In the genomic region with DNA sequence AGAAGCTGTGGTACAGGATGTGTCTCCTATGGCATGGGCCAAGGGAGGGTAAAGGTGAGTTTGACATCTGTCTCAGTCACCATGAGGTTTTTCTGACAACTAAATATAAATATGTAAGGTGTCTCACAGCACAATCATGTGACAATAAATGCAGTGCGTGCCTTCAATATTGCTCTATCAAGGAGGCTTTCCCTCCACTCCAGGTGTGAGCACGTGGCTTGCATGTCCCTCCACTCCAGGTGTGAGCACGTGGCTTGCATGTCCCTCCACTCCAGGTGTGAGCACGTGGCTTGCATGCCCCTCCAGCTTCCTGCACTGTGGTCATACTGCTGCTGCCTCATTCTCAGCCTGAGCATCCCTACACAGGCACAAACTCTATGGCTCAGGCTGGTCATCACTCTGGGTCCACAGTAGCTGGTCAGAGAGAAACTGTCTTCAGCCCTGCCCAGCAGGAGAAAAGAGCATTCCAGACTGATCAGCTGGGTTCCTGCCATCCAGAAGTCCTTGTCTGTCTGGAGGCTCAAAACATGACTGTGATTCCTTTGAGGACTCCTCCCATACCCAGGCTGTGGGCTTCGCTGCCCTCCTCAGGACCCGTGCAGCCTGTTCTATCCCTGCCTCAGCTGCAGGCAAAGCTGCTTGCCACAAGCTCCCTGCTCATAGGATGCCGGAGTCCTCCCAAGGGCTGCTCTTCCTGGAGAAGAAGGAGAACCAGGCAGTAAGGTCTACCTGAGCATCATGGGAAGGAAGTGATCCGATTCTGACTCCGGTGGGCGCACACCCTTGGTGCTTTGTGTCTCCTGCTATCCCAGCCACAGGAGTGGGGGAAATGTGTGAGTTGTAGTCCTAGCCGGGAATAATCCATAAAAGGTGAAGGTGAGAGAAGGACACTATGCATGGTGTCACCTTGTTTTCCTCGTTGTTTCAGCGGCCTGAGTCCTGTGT, we compare ENCODE assay signal across 19 cellular contexts. TPM values are rescaled to one million over a fixed set of nuclear protein-coding genes. Genes with fewer than 3 reads are reported as not detected.
DNase-seq lines count a peak whose midpoint lies in the region; ATAC-seq, FAIRE-seq and TF ChIP-seq lines count a peak whose summit lies in the region.
"Had no signal": no experiment of that assay in that cellular context is flagged by ENCODE, and none has a peak within 500 bp of the region (broad histone marks: within the 10 kb centered on the region; RNA-seq: fewer than 3 reads in every experiment).

No MANE protein-coding gene starts in this region.

- H3K36me3 Mint-ChIP-seq in activated T-helper 1 cell treated with anti-CD3 and anti-CD28 coated beads, Interleukin-12 subunit alpha, Interleukin-12 subunit beta, Interleukin-2, Interleukin-4 antibody, amounts not matched to agents 30 ng/mL and 10 ng/mL and 1 ng/mL, durations not matched to agents 14 hours and 24 hours and 36 hours (ENCODE audit: low read depth), result no peaks in the 10 kb centered on the region
- no peaks in the 10 kb centered on the region for H3K36me3 Mint-ChIP-seq in WTC11

- CTCF ChIA-PET in WTC11 (lab: Charles Lee), result interaction anchor here (0.8 to 2.3 kb wide), 5 partner anchors 10 to 212 kb away, joined by 3 to 7 read pairs (median 4); no protein-coding TSS in a partner anchor

- FAIRE-seq in GM19239 (lab: Jason Lieb, UNC) (peak; percentile 86), keratinocyte (lab: Jason Lieb, UNC) (peak; percentile 5)

- peak overlapping the region; percentile 96 for H3K27ac Mint-ChIP-seq in activated T-helper 1 cell treated with anti-CD3 and anti-CD28 coated beads, Interleukin-12 subunit alpha, Interleukin-12 subunit beta, Interleukin-2, Interleukin-4 antibody, amounts not matched to agents 30 ng/mL and 10 ng/mL and 1 ng/mL, durations not matched to agents 14 hours and 24 hours and 36 hours
- H3K27ac Mint-ChIP-seq in WTC11, result no peak overlapping the region
- H3K27ac Mint-ChIP-seq: nephron progenitor cell had no signal

- H4K20me1 ChIP-seq in keratinocyte (ENCODE audit: control insufficient read depth, extremely low read depth, insufficient read depth, low read length), result no peaks in the 10 kb centered on the region

- POLR2A ChIA-PET in WTC11 (lab: Charles Lee), result interaction anchor here (0.5 kb wide), 1 partner anchor 12 kb away, joined by 7 read pairs; no protein-coding TSS in a partner anchor

- H3K27ac ChIP-seq in keratinocyte (ENCODE audit: control insufficient read depth, insufficient read depth, low read length), result peak overlapping the region; percentile 68
- H3K27ac ChIP-seq: heart right ventricle had no signal

- peak overlapping the region in 1 of 3 experiments; percentile 2 for H3K4me3 ChIP-seq in keratinocyte (ENCODE audit: control insufficient read depth in 2 of 3, extremely low read depth in 1 of 3, insufficient read depth in 2 of 3, low read depth in 1 of 3, low read length in 3 of 3)
- H3K4me3 ChIP-seq: heart right ventricle had no signal

- H3K27me3 ChIP-seq in keratinocyte (ENCODE audit: control insufficient read depth, extremely low read depth, insufficient read depth, low read length), result no peaks in the 10 kb centered on the region

- dilution Hi-C loops in keratinocyte (cut with MboI; ENCODE audit: extremely low pct_ligation_motif_present, low sequenced_read_pairs), result no loop called here

- no peaks in the 10 kb centered on the region for H3K36me3 ChIP-seq in keratinocyte (ENCODE audit: control insufficient read depth in 2 of 2, extremely low read depth in 1 of 2, insufficient read depth in 2 of 2, low read length in 2 of 2)
- H3K36me3 ChIP-seq: heart right ventricle had no signal

- DNase-seq in activated CD4-positive, alpha-beta T cell treated with anti-CD3 and anti-CD28 coated beads for 48 hours, result peak; percentile 27
- DNase-seq in activated CD4-positive, alpha-beta T cell treated with anti-CD3 and anti-CD28 coated beads, Interleukin-2, amount 50 U/mL, for 1 hour, result no peak
- DNase-seq in GM19239 (ENCODE audit: insufficient read length, low spot score) (no peak), keratinocyte (ENCODE audit: low read depth, low spot score) (no peak), WTC11 (ENCODE audit: low spot score) (no peak), superior temporal gyrus (ENCODE audit: extremely low spot score) (no peak)
- DNase-seq in activated T-helper 1 cell treated with anti-CD3 and anti-CD28 coated beads, Interleukin-12 subunit alpha, Interleukin-12 subunit beta, Interleukin-2, Interleukin-4 antibody, amounts not matched to agents 30 ng/mL and 10 ng/mL and 1 ng/mL, durations not matched to agents 14 hours and 24 hours and 36 hours (ENCODE audit: low spot score), result no peak
- DNase-seq: GOT3, heart right ventricle, Kasumi-1, mesendoderm, NCI-H1417 treated with DMSO at 0.1 percent for 48 hours, NCI-H345, nephron progenitor cell, SIG-M5 had no signal

- H3K4me1 ChIP-seq in keratinocyte (ENCODE audit: control insufficient read depth, extremely low read depth, insufficient read depth, low read length), result peaks cover 34% of the 10 kb centered on the region
- H3K4me1 ChIP-seq: heart right ventricle had no signal

- no peaks in the 10 kb centered on the region for H3K79me2 ChIP-seq in keratinocyte (ENCODE audit: control insufficient read depth, insufficient read depth, low read length)

- no peaks in the 10 kb centered on the region for H3K27me3 Mint-ChIP-seq in activated T-helper 1 cell treated with anti-CD3 and anti-CD28 coated beads, Interleukin-12 subunit alpha, Interleukin-12 subunit beta, Interleukin-2, Interleukin-4 antibody, amounts not matched to agents 30 ng/mL and 10 ng/mL and 1 ng/mL, durations not matched to agents 14 hours and 24 hours and 36 hours (ENCODE audit: insufficient read depth)
- H3K27me3 Mint-ChIP-seq in WTC11 (ENCODE audit: low read depth), result peaks cover 96% of the 10 kb centered on the region

- no peaks in the 10 kb centered on the region for H3K9me3 Mint-ChIP-seq in activated T-helper 1 cell treated with anti-CD3 and anti-CD28 coated beads, Interleukin-12 subunit alpha, Interleukin-12 subunit beta, Interleukin-2, Interleukin-4 antibody, amounts not matched to agents 30 ng/mL and 10 ng/mL and 1 ng/mL, durations not matched to agents 14 hours and 24 hours and 36 hours
- H3K9me3 Mint-ChIP-seq in WTC11, result no peaks in the 10 kb centered on the region
- H3K9me3 Mint-ChIP-seq: nephron progenitor cell had no signal

- peak overlapping the region; percentile 1 for H3K4me3 Mint-ChIP-seq in activated T-helper 1 cell treated with anti-CD3 and anti-CD28 coated beads, Interleukin-12 subunit alpha, Interleukin-12 subunit beta, Interleukin-2, Interleukin-4 antibody, amounts not matched to agents 30 ng/mL and 10 ng/mL and 1 ng/mL, durations not matched to agents 14 hours and 24 hours and 36 hours
- no peak overlapping the region for H3K4me3 Mint-ChIP-seq in WTC11
- H3K4me3 Mint-ChIP-seq: nephron progenitor cell had no signal

- ATAC-seq in HG02884 (IDR thresholded peaks at IDR 0.05; ENCODE audit: unreplicated experiment) (no peak), WTC11 (no peak)

- peaks cover 48% of the 10 kb centered on the region for H3K4me1 Mint-ChIP-seq in activated T-helper 1 cell treated with anti-CD3 and anti-CD28 coated beads, Interleukin-12 subunit alpha, Interleukin-12 subunit beta, Interleukin-2, Interleukin-4 antibody, amounts not matched to agents 30 ng/mL and 10 ng/mL and 1 ng/mL, durations not matched to agents 14 hours and 24 hours and 36 hours (ENCODE audit: low read depth)
- no peaks in the 10 kb centered on the region for H3K4me1 Mint-ChIP-seq in WTC11
- H3K4me1 Mint-ChIP-seq: nephron progenitor cell had no signal

- no peak overlapping the region for H3K9ac ChIP-seq in keratinocyte (ENCODE audit: control insufficient read depth, extremely low read depth, insufficient read depth, low read length)

- no peaks in the 10 kb centered on the region for H3K9me1 ChIP-seq in keratinocyte (ENCODE audit: control insufficient read depth, extremely low read depth, insufficient read depth, low read length)

- peak overlapping the region; percentile 52 for H2AFZ ChIP-seq in keratinocyte (ENCODE audit: control insufficient read depth, low read length)

- TF ChIP-seq CTCF in keratinocyte (optimal IDR thresholded peaks at IDR 0.05 in 1 of 3, IDR thresholded peaks at IDR 0.05 in 1 of 3, conservative IDR thresholded peaks at IDR 0.05 in 1 of 3; ENCODE audit: extremely low read depth in 1 of 3, insufficient read depth in 2 of 3, low read length in 3 of 3) (no peak), WTC11 (IDR thresholded peaks at IDR 0.05) (no peak)

- H3K4me2 ChIP-seq in keratinocyte (ENCODE audit: control insufficient read depth, extremely low read depth, insufficient read depth, low read depth, low read length), result peak overlapping the region; percentile 76

- intact Hi-C loops in activated T-helper 1 cell treated with anti-CD3 and anti-CD28 coated beads, Interleukin-12 subunit alpha, Interleukin-12 subunit beta, Interleukin-2, Interleukin-4 antibody, amounts not matched to agents 30 ng/mL and 10 ng/mL and 1 ng/mL, durations not matched to agents 14 hours and 24 hours and 36 hours (cut with micrococcal nuclease), result loop anchor here (1.0 kb wide), 2 partner anchors 86 to 447 kb away; no protein-coding TSS in a partner anchor

- H3K9me3 ChIP-seq in keratinocyte (ENCODE audit: control insufficient read depth, low read depth, low read length), result no peaks in the 10 kb centered on the region
- H3K9me3 ChIP-seq: heart right ventricle had no signal

TF ChIP-seq in WTC11, 78 proteins besides CTCF, POLR2A, EP300 and RAD21:
- TF ChIP-seq, protein P1, sequence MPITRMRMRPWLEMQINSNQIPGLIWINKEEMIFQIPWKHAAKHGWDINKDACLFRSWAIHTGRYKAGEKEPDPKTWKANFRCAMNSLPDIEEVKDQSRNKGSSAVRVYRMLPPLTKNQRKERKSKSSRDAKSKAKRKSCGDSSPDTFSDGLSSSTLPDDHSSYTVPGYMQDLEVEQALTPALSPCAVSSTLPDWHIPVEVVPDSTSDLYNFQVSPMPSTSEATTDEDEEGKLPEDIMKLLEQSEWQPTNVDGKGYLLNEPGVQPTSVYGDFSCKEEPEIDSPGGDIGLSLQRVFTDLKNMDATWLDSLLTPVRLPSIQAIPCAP (CRISPR knock-in tag; IDR thresholded peaks at IDR 0.05), result no peak
- no peak for TF ChIP-seq GTF2I (CRISPR knock-in tag; conservative IDR thresholded peaks at IDR 0.05)
- TF ChIP-seq ETV6 (CRISPR knock-in tag; IDR thresholded peaks at IDR 0.05), result no peak

RNA-seq across cellular contexts. Expression of gene VPREB1, which starts 33.4 kb away (rescaled TPM):
- not detected in 2 replicates for total RNA-seq in activated T-helper 1 cell treated with anti-CD3 and anti-CD28 coated beads, Interleukin-12 subunit alpha, Interleukin-12 subunit beta, Interleukin-2, Interleukin-4 antibody, amounts not matched to agents 30 ng/mL and 10 ng/mL and 1 ng/mL, durations not matched to agents 14 hours and 24 hours and 36 hours
- polyA plus RNA-seq in keratinocyte, result not detected in 3 replicates
- polyA plus RNA-seq in keratinocyte (2011; ENCODE audit: low read depth), result not detected
- polyA plus RNA-seq in keratinocyte (2011; cell fraction: cytosol; rRNA removed), result not detected in 2 replicates
- polyA plus RNA-seq in keratinocyte (2011; cell fraction: nucleus; rRNA removed), result not detected in 2 replicates
- not detected in 2 replicates for polyA plus RNA-seq in keratinocyte (2012; ENCODE audit: low replicate concordance)
- polyA minus RNA-seq in keratinocyte, result not detected in 3 replicates
- not detected for polyA minus RNA-seq in keratinocyte (2011; cell fraction: cytosol; rRNA and poly(A)+ RNA removed)
- not detected in 2 replicates for polyA minus RNA-seq in keratinocyte (2011; cell fraction: nucleus; rRNA and poly(A)+ RNA removed)
- not detected in 3 replicates for total RNA-seq in WTC11 (2021)
- total RNA-seq: cardiac septum, heart right ventricle, pulmonary artery endothelial cell, subcutaneous adipose tissue had no signal
- polyA plus RNA-seq: heart right ventricle had no signal
